8 cellular contexts compared by ENCODE assay signal in genomic region chrX:153598541-153599191, GRCh38. TPM values are rescaled to one million over a fixed set of nuclear protein-coding genes. Genes with fewer than 3 reads are reported as not detected.
A peak's percentile ranks its signal among the peaks of the same experiment; 100 is the strongest.
DNase-seq lines count a peak whose midpoint lies in the region; ATAC-seq lines count a peak whose summit lies in the region.

TSS of gene CCNQ (minus strand) at chrX:153599139. CDS start at chrX:153599073, 66 bp downstream.

- H2BK15ac ChIP-seq in mesenchymal stem cell (ENCODE audit: low read depth, poor library complexity, severe bottlenecking) = no peak within 1 kb of the TSS

- H2AK5ac ChIP-seq in mesenchymal stem cell (ENCODE audit: low read length, severe bottlenecking) = no peak within 1 kb of the TSS

- H3K4me2 ChIP-seq in mesenchymal stem cell (ENCODE audit: low read length, poor library complexity, severe bottlenecking) = peak within 1 kb of the TSS; percentile 72

- H3K27me3 ChIP-seq in ectodermal cell (ENCODE audit: control insufficient read depth, insufficient read depth, low read length, poor library complexity, severe bottlenecking) (no peaks in the 10 kb centered on the region), mesenchymal stem cell (ENCODE audit: control insufficient read depth in 1 of 2, insufficient read depth in 1 of 2, low read length in 2 of 2) (peaks cover 0 to 29% of the 10 kb centered on the region in 2 experiments)

- ATAC-seq in GM19468 (IDR thresholded peaks at IDR 0.05; ENCODE audit: extremely low read depth, unreplicated experiment) = peak; percentile 17
- ATAC-seq in HG03558 (IDR thresholded peaks at IDR 0.05; ENCODE audit: extremely low read depth, unreplicated experiment) = peak; percentile 26

- H4K91ac ChIP-seq in mesenchymal stem cell (ENCODE audit: low read length) = no peak within 1 kb of the TSS

- peak within 1 kb of the TSS; percentile 54 for H4K8ac ChIP-seq in mesenchymal stem cell (ENCODE audit: low read length)

- intact Hi-C loops in T-helper 2 cell treated with Interferon-gamma antibody and Interleukin-4, amounts not matched to agents 100 ng/mL and 5 ng/mL, for 36 hours (cut with micrococcal nuclease) = loop anchor here (1.0 to 5.0 kb wide), 4 partner anchors 15 to 266 kb away; partner anchors contain the start of genes ABCD1, BCAP31, HAUS7 and ZNF275

- no peak within 1 kb of the TSS for H2BK120ac ChIP-seq in mesenchymal stem cell (ENCODE audit: low read depth, low read length)

- no peak within 1 kb of the TSS for H3K27ac ChIP-seq in ectodermal cell (ENCODE audit: insufficient read depth, low read depth, low read length, poor library complexity, severe bottlenecking)
- no peak within 1 kb of the TSS for H3K27ac ChIP-seq in mesenchymal stem cell (ENCODE audit: low read length, poor library complexity, severe bottlenecking)
- H3K27ac ChIP-seq in temporal lobe (ENCODE audit: low read depth, low read length) = peak within 1 kb of the TSS; percentile 62

- peak within 1 kb of the TSS in 1 of 2 experiments; percentile 55 for H3K14ac ChIP-seq in mesenchymal stem cell (ENCODE audit: low read length in 2 of 2)

- peaks cover 10% of the 10 kb centered on the region for H3K79me1 ChIP-seq in mesenchymal stem cell (replicated peaks; ENCODE audit: low read length, poor library complexity, severe bottlenecking)

- H3K4ac ChIP-seq in mesenchymal stem cell (ENCODE audit: low read depth in 1 of 2, low read length in 2 of 2) = peak within 1 kb of the TSS; percentile 41 to 51

- H3K9me3 ChIP-seq in ectodermal cell (ENCODE audit: control insufficient read depth, low read length) = no peaks in the 10 kb centered on the region
- peaks cover 1% of the 10 kb centered on the region for H3K9me3 ChIP-seq in mesenchymal stem cell (ENCODE audit: control insufficient read depth, low read length)

- peak within 1 kb of the TSS; percentile 31 for H2BK5ac ChIP-seq in mesenchymal stem cell (ENCODE audit: low read depth, low read length, poor library complexity, severe bottlenecking)

- H3K4me3 ChIP-seq in ectodermal cell (ENCODE audit: insufficient read depth, low read depth, low read length) = peak within 1 kb of the TSS; percentile 64
- peak within 1 kb of the TSS; percentile 77 to 80 for H3K4me3 ChIP-seq in mesenchymal stem cell (ENCODE audit: insufficient read depth in 1 of 2, low read depth in 1 of 2, low read length in 2 of 2)

- H3K9ac ChIP-seq in mesenchymal stem cell (ENCODE audit: low read length) = peak within 1 kb of the TSS; percentile 81

- H3K4me1 ChIP-seq in ectodermal cell (ENCODE audit: control insufficient read depth, insufficient read depth, low read length) (no peaks in the 10 kb centered on the region), mesenchymal stem cell (ENCODE audit: control insufficient read depth, insufficient read depth, low read depth, low read length) (peaks cover 12% of the 10 kb centered on the region)

- DNase-seq in Caki2 (ENCODE audit: low read depth) (peak; percentile 44), mesenchymal stem cell (peak; percentile 38), NCI-H524 (lab: John Stamatoyannopoulos, UW) (no peak)

- WGBS in ectodermal cell, 2 experiments = 1% methylated on average over 68 to 79 of the region's 79 CpGs
- WGBS in mesenchymal stem cell = under 1% methylated on average over 24 of the region's 79 CpGs

- no peaks in the 10 kb centered on the region for H3K36me3 ChIP-seq in ectodermal cell (ENCODE audit: control insufficient read depth, insufficient read depth, low read length)
- H3K36me3 ChIP-seq in mesenchymal stem cell (ENCODE audit: control insufficient read depth in 1 of 2, insufficient read depth in 2 of 2, low read depth in 1 of 2, low read length in 2 of 2) = peaks cover 11 to 21% of the 10 kb centered on the region in 2 experiments

- H3K23ac ChIP-seq in mesenchymal stem cell (ENCODE audit: low read length in 2 of 2) = peak within 1 kb of the TSS in 1 of 2 experiments; percentile 80

- no peak within 1 kb of the TSS for H2AFZ ChIP-seq in mesenchymal stem cell (ENCODE audit: low read depth, low read length)

- no peak within 1 kb of the TSS for H2BK12ac ChIP-seq in mesenchymal stem cell (ENCODE audit: low read length in 2 of 2)

- in situ Hi-C loops in Caki2 (cut with HindIII; ENCODE audit: low pct_unique_long_range_greater_than_20kb, low sequenced_read_pairs) = no loop called here

- peak within 1 kb of the TSS; percentile 54 to 73 for H3K18ac ChIP-seq in mesenchymal stem cell (ENCODE audit: low read depth in 1 of 2, low read length in 2 of 2)

RNA-seq across cellular contexts. Expression of gene CCNQ, which starts in this region (rescaled TPM):
- 45.1 and 57.1 TPM in 2 replicates for total RNA-seq in Caki2 (2014; rRNA removed; shearing (Covaris generic); ENCODE audit: low replicate concordance)
- 25.4 and 28.5 TPM in 2 replicates for total RNA-seq in T-helper 2 cell treated with Interferon-gamma antibody and Interleukin-4, amounts not matched to agents 100 ng/mL and 5 ng/mL, for 36 hours
- polyA plus RNA-seq in ectodermal cell (2013, experiment 1 of 4) = 20.9 TPM
- polyA plus RNA-seq in ectodermal cell (2013, experiment 2 of 4) = 18.3 TPM
- 17.6 TPM for polyA plus RNA-seq in ectodermal cell (2013, experiment 3 of 4)
- 22.5 TPM for polyA plus RNA-seq in ectodermal cell (2013, experiment 4 of 4)
- 24.5 TPM for polyA plus RNA-seq in mesenchymal stem cell (2013, experiment 1 of 2)
- 26.2 TPM for polyA plus RNA-seq in mesenchymal stem cell (2013, experiment 2 of 2)
- total RNA-seq in temporal lobe = 13.8 TPM

Comparison
In these comparisons a context has a peak if more than half of its experiments do, and no peak if none do; other contexts are left out.
1. DNase-seq: peak in Caki2 (single experiment) and mesenchymal stem cell (single experiment); none in NCI-H524 (0 of 2).